Comparison of ENCODE assay signal across 8 cellular contexts in the genomic region with DNA sequence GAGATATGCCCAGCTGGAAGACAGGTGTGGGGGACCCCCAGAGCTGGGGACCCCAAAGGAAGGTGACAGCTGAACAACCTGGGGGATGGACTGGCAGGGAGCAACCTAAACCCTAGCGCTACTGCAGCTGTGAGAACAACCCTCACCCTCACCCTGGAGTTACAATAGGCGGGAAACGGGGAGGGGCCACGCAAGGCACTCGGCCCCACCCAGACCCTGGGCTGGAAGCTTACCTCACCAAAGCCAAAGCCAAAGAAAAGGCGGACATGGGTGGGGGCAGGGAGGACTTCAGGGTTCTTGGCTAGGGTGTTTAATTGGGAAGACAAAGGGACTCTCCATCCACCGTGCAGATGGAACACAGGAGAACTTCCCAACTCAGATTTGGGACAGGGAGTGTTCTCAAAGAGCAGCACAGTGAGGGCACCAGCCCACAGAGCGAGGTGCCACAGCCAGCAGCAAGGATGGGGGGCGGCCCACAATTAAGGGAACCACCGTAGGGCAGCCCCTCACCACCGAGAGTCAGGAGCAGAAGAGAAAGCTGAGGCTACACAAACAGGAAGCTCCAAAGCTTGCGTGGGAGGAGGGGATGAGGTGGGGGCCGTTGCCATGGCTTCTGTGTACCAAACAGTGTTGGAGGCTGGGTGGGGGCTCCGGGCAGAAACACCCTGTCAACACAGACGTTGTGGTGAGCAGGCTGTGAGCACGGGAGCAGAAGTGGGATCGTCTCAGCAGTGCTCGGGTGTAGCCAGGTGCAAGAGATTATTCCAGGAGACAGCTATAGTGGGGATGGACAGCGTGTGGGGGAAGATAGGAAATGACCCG. TPM values are rescaled to one million over a fixed set of nuclear protein-coding genes. Genes with fewer than 3 reads are reported as not detected.
A peak's percentile ranks its signal among the peaks of the same experiment; 100 is the strongest.
DNase-seq lines count a peak whose midpoint lies in the region; ATAC-seq and TF ChIP-seq lines count a peak whose summit lies in the region.

No MANE protein-coding gene starts in this region.

- peak overlapping the region; percentile 93 for H3K27ac Mint-ChIP-seq in mesothelial cell of epicardium

- H3K27me3 ChIP-seq in dorsolateral prefrontal cortex, result peaks cover 0 to 23% (median 0%) of the 10 kb centered on the region in 45 donors

- intact Hi-C loops in dorsolateral prefrontal cortex (cut with DNase I), result no loop called here

- peak overlapping the region; percentile 92 for H3K4me3 Mint-ChIP-seq in mesothelial cell of epicardium

- no peak for TF ChIP-seq CTCF in dorsolateral prefrontal cortex (IDR thresholded peaks at IDR 0.05 in 54 of 56, conservative IDR thresholded peaks at IDR 0.05 in 2 of 56; ENCODE audit: low read depth in 1 of 56, partially characterized antibody in 56 of 56)
- TF ChIP-seq CTCF in mesothelial cell of epicardium (IDR thresholded peaks at IDR 0.05; ENCODE audit: unreplicated experiment), result no peak

- no peaks in the 10 kb centered on the region for H3K27me3 Mint-ChIP-seq in mesothelial cell of epicardium (ENCODE audit: low read depth)

- H3K36me3 Mint-ChIP-seq in mesothelial cell of epicardium, result peaks cover 11% of the 10 kb centered on the region

- peak overlapping the region in 54 of 59 donors; percentile 7 to 78 (median 68) for H3K4me3 ChIP-seq in dorsolateral prefrontal cortex

- peak; percentile 55 for DNase-seq in NCI-H2227 (lab: John Stamatoyannopoulos, UW; ENCODE audit: unreplicated experiment)
- no peak for DNase-seq in NCI-H2227 treated with DMSO at 0.1 percent for 48 hours (lab: John Stamatoyannopoulos, UW)
- peak; percentile 72 for DNase-seq in NCI-H510A (lab: John Stamatoyannopoulos, UW)
- DNase-seq in activated CD4-positive, alpha-beta T cell treated with anti-CD3 and anti-CD28 coated beads, Interleukin-2, amount 50 U/mL, for 24 hours (ENCODE audit: low read depth in 1 of 2, low spot score in 1 of 2), result peak; percentile 41 to 72
- no peak for DNase-seq in dorsolateral prefrontal cortex
- DNase-seq in mesothelial cell of epicardium (ENCODE audit: low spot score in 2 of 2, unreplicated experiment in 2 of 2), result peak; percentile 48 to 64
- DNase-seq in stimulated activated CD8-positive, alpha-beta memory T cell treated with anti-CD3 and anti-CD28 coated beads, Interleukin-4, amount 100 ng/mL, for 24 hours (ENCODE audit: low read depth), result peak; percentile 66

- no peaks in the 10 kb centered on the region for H3K9me3 Mint-ChIP-seq in mesothelial cell of epicardium

- H3K27ac ChIP-seq in dorsolateral prefrontal cortex, result peak overlapping the region in 53 of 59 donors; percentile 19 to 89 (median 76)

- peaks cover 43% of the 10 kb centered on the region for H3K4me1 Mint-ChIP-seq in mesothelial cell of epicardium

- peak; percentile 28 for ATAC-seq in HG03045 (IDR thresholded peaks at IDR 0.05; ENCODE audit: unreplicated experiment)

RNA-seq across cellular contexts. Expression of a gene that starts 1.9 kb away (rescaled TPM):
- total RNA-seq in dorsolateral prefrontal cortex, result 10 to 100 TPM; 21.2 to 87.9 (median 41.1) TPM
- total RNA-seq in mesothelial cell of epicardium, result 41.6 to 46.2 TPM (median 44.6 TPM) in 3 replicates

RNA-seq across cellular contexts. Expression of a gene that starts 22.0 kb away (rescaled TPM):
- total RNA-seq in dorsolateral prefrontal cortex (under 1 TPM in 90 of 120 experiments, not detected in 30; 0.11 to 0.95 (median 0.25) TPM), mesothelial cell of epicardium (75.8 to 77.5 TPM (median 76.9 TPM) in 3 replicates)

RNA-seq across cellular contexts. Expression of a gene that starts 23.4 kb away (rescaled TPM):
- total RNA-seq in dorsolateral prefrontal cortex (1 to 10 TPM in 6 of 120 experiments, under 1 TPM in 26, not detected in 88; 0.26 to 2.2 (median 0.70) TPM), mesothelial cell of epicardium (0.18 to 0.20 TPM (median 0.20 TPM) in 3 replicates)

RNA-seq across cellular contexts. Expression of a gene that starts 30.6 kb away (rescaled TPM):
- total RNA-seq in dorsolateral prefrontal cortex (under 1 TPM in 7 of 120 experiments, not detected in 113; 0.57 to 0.99 (median 0.78) TPM), mesothelial cell of epicardium (not detected in 3 replicates)

Comparison
In these comparisons a context has a peak if more than half of its experiments do, and no peak if none do; other contexts are left out.
1. DNase-seq: peak in NCI-H2227 (single experiment), NCI-H510A (single experiment), activated CD4-positive, alpha-beta T cell treated with anti-CD3 and anti-CD28 coated beads, Interleukin-2, amount 50 U/mL, for 24 hours (2 of 2), mesothelial cell of epicardium (2 of 2) and stimulated activated CD8-positive, alpha-beta memory T cell treated with anti-CD3 and anti-CD28 coated beads, Interleukin-4, amount 100 ng/mL, for 24 hours (single experiment); none in NCI-H2227 treated with DMSO at 0.1 percent for 48 hours (single experiment) and dorsolateral prefrontal cortex (0 of 10).
2. RNA of a gene that starts 22.0 kb away (total RNA-seq): 75.8 to 77.5 TPM in mesothelial cell of epicardium; 0.11 to 0.95 TPM in dorsolateral prefrontal cortex; every median in the first group is over 10 times any median in the second.